In the genomic region with DNA sequence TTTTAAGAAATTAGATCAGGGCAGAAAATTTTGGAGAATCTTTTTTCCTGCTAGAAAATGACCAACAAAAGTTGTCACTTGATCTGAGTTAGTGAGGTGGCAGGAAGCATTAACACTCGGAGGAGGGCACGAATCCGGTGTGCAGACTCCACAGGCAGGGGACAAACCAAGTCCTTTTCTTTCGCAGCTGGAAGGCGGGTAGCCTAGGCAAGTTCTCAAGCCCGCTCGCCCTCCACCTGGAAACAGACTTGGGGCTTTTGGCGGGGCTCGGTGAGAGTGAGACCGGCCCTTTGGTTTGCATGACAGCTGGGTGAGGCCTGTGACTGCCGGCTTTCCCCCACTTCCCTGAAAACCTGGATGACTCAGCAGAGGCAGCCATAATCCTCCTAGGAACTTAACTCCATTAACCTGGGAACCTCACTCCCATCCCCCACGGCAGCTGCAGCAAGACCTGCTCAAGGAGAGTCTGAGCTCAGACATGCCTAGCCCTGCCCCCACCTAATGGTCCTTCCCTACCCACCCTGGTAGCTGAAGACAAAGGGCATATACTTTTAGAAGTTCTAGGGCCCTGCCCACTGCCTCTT, we compare ENCODE assay signal across 2 cellular contexts.
TF ChIP-seq lines count a peak whose summit lies in the region.

No MANE protein-coding gene starts in this region.

TF ChIP-seq in GM23338, 12 proteins besides CTCF, POLR2A, EP300 and RAD21 (continued from another document and continues in another):
- no peak for TF ChIP-seq CREB1 (CRISPR knock-in tag; IDR thresholded peaks at IDR 0.05; ENCODE audit: low read depth)
- no peak for TF ChIP-seq JUNB (IDR thresholded peaks at IDR 0.05; ENCODE audit: unreplicated experiment)
- no peak for TF ChIP-seq NANOG (IDR thresholded peaks at IDR 0.05; ENCODE audit: borderline replicate concordance)
- TF ChIP-seq, protein P1, sequence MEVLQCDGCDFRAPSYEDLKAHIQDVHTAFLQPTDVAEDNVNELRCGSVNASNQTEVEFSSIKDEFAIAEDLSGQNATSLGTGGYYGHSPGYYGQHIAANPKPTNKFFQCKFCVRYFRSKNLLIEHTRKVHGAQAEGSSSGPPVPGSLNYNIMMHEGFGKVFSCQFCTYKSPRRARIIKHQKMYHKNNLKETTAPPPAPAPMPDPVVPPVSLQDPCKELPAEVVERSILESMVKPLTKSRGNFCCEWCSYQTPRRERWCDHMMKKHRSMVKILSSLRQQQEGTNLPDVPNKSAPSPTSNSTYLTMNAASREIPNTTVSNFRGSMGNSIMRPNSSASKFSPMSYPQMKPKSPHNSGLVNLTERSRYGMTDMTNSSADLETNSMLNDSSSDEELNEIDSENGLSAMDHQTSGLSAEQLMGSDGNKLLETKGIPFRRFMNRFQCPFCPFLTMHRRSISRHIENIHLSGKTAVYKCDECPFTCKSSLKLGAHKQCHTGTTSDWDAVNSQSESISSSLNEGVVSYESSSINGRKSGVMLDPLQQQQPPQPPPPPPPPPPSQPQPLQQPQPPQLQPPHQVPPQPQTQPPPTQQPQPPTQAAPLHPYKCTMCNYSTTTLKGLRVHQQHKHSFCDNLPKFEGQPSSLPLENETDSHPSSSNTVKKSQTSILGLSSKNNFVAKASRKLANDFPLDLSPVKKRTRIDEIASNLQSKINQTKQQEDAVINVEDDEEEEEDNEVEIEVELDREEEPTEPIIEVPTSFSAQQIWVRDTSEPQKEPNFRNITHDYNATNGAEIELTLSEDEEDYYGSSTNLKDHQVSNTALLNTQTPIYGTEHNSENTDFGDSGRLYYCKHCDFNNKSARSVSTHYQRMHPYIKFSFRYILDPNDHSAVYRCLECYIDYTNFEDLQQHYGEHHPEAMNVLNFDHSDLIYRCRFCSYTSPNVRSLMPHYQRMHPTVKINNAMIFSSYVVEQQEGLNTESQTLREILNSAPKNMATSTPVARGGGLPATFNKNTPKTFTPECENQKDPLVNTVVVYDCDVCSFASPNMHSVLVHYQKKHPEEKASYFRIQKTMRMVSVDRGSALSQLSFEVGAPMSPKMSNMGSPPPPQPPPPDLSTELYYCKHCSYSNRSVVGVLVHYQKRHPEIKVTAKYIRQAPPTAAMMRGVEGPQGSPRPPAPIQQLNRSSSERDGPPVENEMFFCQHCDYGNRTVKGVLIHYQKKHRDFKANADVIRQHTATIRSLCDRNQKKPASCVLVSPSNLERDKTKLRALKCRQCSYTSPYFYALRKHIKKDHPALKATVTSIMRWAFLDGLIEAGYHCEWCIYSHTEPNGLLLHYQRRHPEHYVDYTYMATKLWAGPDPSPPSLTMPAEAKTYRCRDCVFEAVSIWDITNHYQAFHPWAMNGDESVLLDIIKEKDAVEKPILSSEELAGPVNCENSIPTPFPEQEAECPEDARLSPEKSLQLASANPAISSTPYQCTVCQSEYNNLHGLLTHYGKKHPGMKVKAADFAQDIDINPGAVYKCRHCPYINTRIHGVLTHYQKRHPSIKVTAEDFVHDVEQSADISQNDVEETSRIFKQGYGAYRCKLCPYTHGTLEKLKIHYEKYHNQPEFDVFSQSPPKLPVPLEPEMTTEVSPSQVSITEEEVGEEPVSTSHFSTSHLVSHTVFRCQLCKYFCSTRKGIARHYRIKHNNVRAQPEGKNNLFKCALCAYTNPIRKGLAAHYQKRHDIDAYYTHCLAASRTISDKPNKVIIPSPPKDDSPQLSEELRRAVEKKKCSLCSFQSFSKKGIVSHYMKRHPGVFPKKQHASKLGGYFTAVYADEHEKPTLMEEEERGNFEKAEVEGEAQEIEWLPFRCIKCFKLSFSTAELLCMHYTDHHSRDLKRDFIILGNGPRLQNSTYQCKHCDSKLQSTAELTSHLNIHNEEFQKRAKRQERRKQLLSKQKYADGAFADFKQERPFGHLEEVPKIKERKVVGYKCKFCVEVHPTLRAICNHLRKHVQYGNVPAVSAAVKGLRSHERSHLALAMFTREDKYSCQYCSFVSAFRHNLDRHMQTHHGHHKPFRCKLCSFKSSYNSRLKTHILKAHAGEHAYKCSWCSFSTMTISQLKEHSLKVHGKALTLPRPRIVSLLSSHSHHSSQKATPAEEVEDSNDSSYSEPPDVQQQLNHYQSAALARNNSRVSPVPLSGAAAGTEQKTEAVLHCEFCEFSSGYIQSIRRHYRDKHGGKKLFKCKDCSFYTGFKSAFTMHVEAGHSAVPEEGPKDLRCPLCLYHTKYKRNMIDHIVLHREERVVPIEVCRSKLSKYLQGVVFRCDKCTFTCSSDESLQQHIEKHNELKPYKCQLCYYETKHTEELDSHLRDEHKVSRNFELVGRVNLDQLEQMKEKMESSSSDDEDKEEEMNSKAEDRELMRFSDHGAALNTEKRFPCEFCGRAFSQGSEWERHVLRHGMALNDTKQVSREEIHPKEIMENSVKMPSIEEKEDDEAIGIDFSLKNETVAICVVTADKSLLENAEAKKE (CRISPR knock-in tag; IDR thresholded peaks at IDR 0.05), result no peak
- TF ChIP-seq, protein P2, sequence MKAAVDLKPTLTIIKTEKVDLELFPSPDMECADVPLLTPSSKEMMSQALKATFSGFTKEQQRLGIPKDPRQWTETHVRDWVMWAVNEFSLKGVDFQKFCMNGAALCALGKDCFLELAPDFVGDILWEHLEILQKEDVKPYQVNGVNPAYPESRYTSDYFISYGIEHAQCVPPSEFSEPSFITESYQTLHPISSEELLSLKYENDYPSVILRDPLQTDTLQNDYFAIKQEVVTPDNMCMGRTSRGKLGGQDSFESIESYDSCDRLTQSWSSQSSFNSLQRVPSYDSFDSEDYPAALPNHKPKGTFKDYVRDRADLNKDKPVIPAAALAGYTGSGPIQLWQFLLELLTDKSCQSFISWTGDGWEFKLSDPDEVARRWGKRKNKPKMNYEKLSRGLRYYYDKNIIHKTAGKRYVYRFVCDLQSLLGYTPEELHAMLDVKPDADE (IDR thresholded peaks at IDR 0.05), result no peak
- TF ChIP-seq ZNF114 (CRISPR knock-in tag; IDR thresholded peaks at IDR 0.05), result no peak
- TF ChIP-seq EZH2phosphoT487 (IDR thresholded peaks at IDR 0.05; ENCODE audit: unreplicated experiment), result no peak
- no peak for TF ChIP-seq POLR2AphosphoS5 (IDR thresholded peaks at IDR 0.05; ENCODE audit: low read depth)
- no peak for TF ChIP-seq ZNF331 (CRISPR knock-in tag; IDR thresholded peaks at IDR 0.05; ENCODE audit: low read depth)

TF ChIP-seq in K562, 482 proteins besides CTCF, POLR2A, EP300 and RAD21 (continued from another document):
- peak; percentile 39; the same call in 1 of the 2 replicates for TF ChIP-seq NFE2 (IDR thresholded peaks at IDR 0.05; ENCODE audit: low read depth)
